16 cellular contexts compared by ENCODE assay signal in the genomic region with DNA sequence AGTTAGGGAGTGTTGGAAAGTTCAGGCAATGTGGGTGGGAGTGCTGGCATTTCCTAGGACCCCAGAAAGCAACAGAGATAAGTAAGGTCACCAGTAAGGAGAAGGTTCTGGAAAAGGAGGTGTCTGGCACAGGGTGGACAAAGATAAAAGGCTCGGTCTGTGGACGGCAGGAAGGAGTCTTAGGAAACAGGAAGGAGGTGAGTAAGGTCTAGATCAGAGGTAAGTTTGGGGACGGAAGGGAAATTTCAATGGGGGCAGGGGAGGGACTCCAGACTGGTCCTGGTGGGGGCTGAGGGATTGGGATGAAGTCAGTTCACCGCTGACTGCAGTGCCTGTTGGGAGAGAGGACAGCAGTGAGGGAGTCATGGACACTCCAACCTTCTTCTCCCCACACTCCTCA. TPM values are rescaled to one million over a fixed set of nuclear protein-coding genes. Genes with fewer than 3 reads are reported as not detected.
"Had no signal": no experiment of that assay in that cellular context is flagged by ENCODE, and none has a peak within 500 bp of the region (broad histone marks: within the 10 kb centered on the region; RNA-seq: fewer than 3 reads in every experiment).

No MANE protein-coding gene starts in this region.

- H3K4me1 ChIP-seq: prostate gland had no signal

- H3K4me3 Mint-ChIP-seq: activated CD4-positive, alpha-beta memory T cell treated with anti-CD3 and anti-CD28 coated beads, Interleukin-2, amount 10 ng/mL, durations not matched to agents 7 days and 5 days; activated naive CD4-positive, alpha-beta T cell treated with anti-CD3 and anti-CD28 coated beads for 36 hours; central memory CD8-positive, alpha-beta T cell; natural killer cell; T-cell had no signal

- H3K9me3 Mint-ChIP-seq: activated CD4-positive, alpha-beta memory T cell treated with anti-CD3 and anti-CD28 coated beads, Interleukin-2, amount 10 ng/mL, durations not matched to agents 7 days and 5 days; activated naive CD4-positive, alpha-beta T cell treated with anti-CD3 and anti-CD28 coated beads for 36 hours; central memory CD8-positive, alpha-beta T cell; natural killer cell; T-cell had no signal

- H3K4me3 ChIP-seq: adrenal gland, esophagus squamous epithelium, prostate gland, spleen, suprapubic skin had no signal

- H3K36me3 Mint-ChIP-seq: natural killer cell, T-cell had no signal

- H3K27ac ChIP-seq: esophagus squamous epithelium, prostate gland, suprapubic skin, VCaP had no signal

- H3K9me3 ChIP-seq: adrenal gland, esophagus squamous epithelium, prostate gland, spleen, suprapubic skin had no signal

- DNase-seq: activated CD4-positive, alpha-beta memory T cell treated with anti-CD3 and anti-CD28 coated beads, Interleukin-2, amount 10 ng/mL, durations not matched to agents 7 days and 5 days; activated naive CD4-positive, alpha-beta T cell treated with anti-CD3 and anti-CD28 coated beads for 36 hours; adrenal gland; esophagus squamous epithelium; foreskin fibroblast; left colon; natural killer cell; occipital lobe; spleen; stimulated activated CD4-positive, alpha-beta T cell treated with anti-CD3 and anti-CD28 coated beads, Interleukin-1b, Interleukin-23, amount 100 ng/mL, for 48 hours; stimulated activated naive CD4-positive, alpha-beta T cell; T-cell had no signal

- H3K36me3 ChIP-seq: adrenal gland, esophagus squamous epithelium, prostate gland, spleen, suprapubic skin had no signal

- H3K27ac Mint-ChIP-seq: activated CD4-positive, alpha-beta memory T cell treated with anti-CD3 and anti-CD28 coated beads, Interleukin-2, amount 10 ng/mL, durations not matched to agents 7 days and 5 days; activated naive CD4-positive, alpha-beta T cell treated with anti-CD3 and anti-CD28 coated beads for 36 hours; natural killer cell had no signal

- H3K4me1 Mint-ChIP-seq: central memory CD8-positive, alpha-beta T cell had no signal

RNA-seq across cellular contexts. Expression of a gene that starts 9.6 kb away (rescaled TPM):
- total RNA-seq: activated CD4-positive, alpha-beta memory T cell treated with anti-CD3 and anti-CD28 coated beads, Interleukin-2, amount 10 ng/mL, durations not matched to agents 7 days and 5 days; activated naive CD4-positive, alpha-beta T cell treated with anti-CD3 and anti-CD28 coated beads for 36 hours had no signal
